ENCODE assay signal across 22 cellular contexts in genomic region chr12:47312147-47312546, GRCh38.
"Had no signal": no experiment of that assay in that cellular context is flagged by ENCODE, and none has a peak within 500 bp of the region (broad histone marks: within the 10 kb centered on the region; RNA-seq: fewer than 3 reads in every experiment).

No MANE protein-coding gene starts in this region.

- DNase-seq: activated CD4-positive, alpha-beta T cell treated with anti-CD3 and anti-CD28 coated beads for 1 hour; activated CD8-positive, alpha-beta memory T cell treated with anti-CD3 and anti-CD28 coated beads for 24 hours; activated gamma-delta T cell; activated T-cell treated with anti-CD3 and anti-CD28 coated beads, Interleukin-2, amount 50 U/mL, for 72 hours; effector CD8-positive, alpha-beta T cell; heart left ventricle; left ventricle myocardium inferior; mesenchymal stem cell; mucosa of descending colon; naive thymus-derived CD4-positive, alpha-beta T cell; sigmoid colon; spleen; stimulated activated CD4-positive, alpha-beta T cell treated with anti-CD3 and anti-CD28 coated beads, Interleukin-4, amount 100 ng/mL, for 4 hours; T1000; upper lobe of left lung had no signal

- FAIRE-seq: bronchial epithelial cell had no signal

- H3K27ac ChIP-seq: gastroesophageal sphincter, heart left ventricle, left ventricle myocardium inferior, parathyroid adenoma, sigmoid colon, thoracic aorta, upper lobe of left lung had no signal

- H3K4me1 ChIP-seq: parathyroid adenoma had no signal

- H3K4me3 Mint-ChIP-seq: activated T-cell treated with anti-CD3 and anti-CD28 coated beads, Interleukin-2, amount 50 U/mL, for 72 hours; naive thymus-derived CD4-positive, alpha-beta T cell had no signal

- ATAC-seq: activated naive CD4-positive, alpha-beta T cell treated with anti-CD3 and anti-CD28 coated beads, Interleukin-2, amount 50 U/mL, for 72 hours; activated T-cell treated with anti-CD3 and anti-CD28 coated beads, Interleukin-2, amount 50 U/mL, for 72 hours; esophagus mucosa; gastroesophageal sphincter; heart left ventricle; naive thymus-derived CD4-positive, alpha-beta T cell had no signal

- H3K27ac Mint-ChIP-seq: activated naive CD4-positive, alpha-beta T cell treated with anti-CD3 and anti-CD28 coated beads, Interleukin-2, amount 50 U/mL, for 72 hours had no signal

- H3K9me3 ChIP-seq: gastroesophageal sphincter, left ventricle myocardium inferior, mucosa of descending colon, sigmoid colon, spleen, thoracic aorta, upper lobe of left lung had no signal

- H3K27me3 Mint-ChIP-seq: naive thymus-derived CD4-positive, alpha-beta T cell; stimulated activated naive B cell treated with anti-CD40 and anti-IgM and Interleukin-4, amounts not matched to agents 10 μg/mL and 1 μg/mL and 100 μg/mL, for 72 hours had no signal

- H3K4me3 ChIP-seq: gastroesophageal sphincter, heart left ventricle, left ventricle myocardium inferior, mucosa of descending colon, sigmoid colon, spleen, thoracic aorta, upper lobe of left lung had no signal
